In the genomic region with DNA sequence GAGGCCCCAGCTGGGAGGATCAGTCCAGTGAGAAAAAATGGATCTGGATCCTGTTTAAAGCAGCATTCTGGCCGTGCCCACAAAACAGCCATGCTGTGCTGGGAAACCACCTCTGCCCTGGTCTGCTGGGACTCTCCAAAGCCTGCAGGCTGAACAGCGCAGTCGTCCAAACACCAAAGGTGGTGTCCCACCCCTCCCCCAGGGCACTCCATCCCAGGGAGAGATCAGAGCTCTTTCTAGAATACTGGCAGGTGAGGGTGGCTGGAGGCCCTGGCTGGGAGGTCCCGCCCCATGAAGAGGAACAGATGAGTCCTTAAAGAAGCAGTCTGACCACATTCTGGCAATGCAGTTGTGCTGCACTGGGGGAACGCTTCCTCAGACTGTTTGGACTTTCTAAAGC, we compare ENCODE assay signal across 20 cellular contexts.
"Had no signal": no experiment of that assay in that cellular context is flagged by ENCODE, and none has a peak within 500 bp of the region (broad histone marks: within the 10 kb centered on the region; RNA-seq: fewer than 3 reads in every experiment).

No MANE protein-coding gene starts in this region.

- ATAC-seq: activated CD4-positive, alpha-beta T cell treated with anti-CD3 and anti-CD28 coated beads for 36 hours; T-cell had no signal

- H3K4me1 Mint-ChIP-seq: activated CD4-positive, alpha-beta memory T cell treated with anti-CD3 and anti-CD28 coated beads, Interleukin-2, amount 10 ng/mL, durations not matched to agents 7 days and 5 days; activated CD4-positive, alpha-beta T cell treated with anti-CD3 and anti-CD28 coated beads for 36 hours; activated naive CD8-positive, alpha-beta T cell treated with anti-CD3 and anti-CD28 coated beads, Interleukin-2, amount 10 ng/mL, durations not matched to agents 7 days and 5 days; T-cell had no signal

- H3K4me1 ChIP-seq: adrenal gland had no signal

- H3K27ac ChIP-seq: adrenal gland, SK-N-MC, VCaP had no signal

- H3K27me3 ChIP-seq: adrenal gland had no signal

- H3K9me3 ChIP-seq: adrenal gland had no signal

- H3K4me3 Mint-ChIP-seq: activated CD4-positive, alpha-beta memory T cell treated with anti-CD3 and anti-CD28 coated beads, Interleukin-2, amount 10 ng/mL, durations not matched to agents 7 days and 5 days; activated CD4-positive, alpha-beta T cell treated with anti-CD3 and anti-CD28 coated beads for 36 hours; activated naive CD8-positive, alpha-beta T cell treated with anti-CD3 and anti-CD28 coated beads, Interleukin-2, amount 10 ng/mL, durations not matched to agents 7 days and 5 days; T-cell had no signal

- H3K27me3 Mint-ChIP-seq: activated CD4-positive, alpha-beta T cell treated with anti-CD3 and anti-CD28 coated beads for 36 hours had no signal

- DNase-seq: activated CD4-positive, alpha-beta memory T cell treated with anti-CD3 and anti-CD28 coated beads, Interleukin-2, amount 10 ng/mL, durations not matched to agents 7 days and 5 days; activated CD4-positive, alpha-beta T cell treated with anti-CD3 and anti-CD28 coated beads for 36 hours; activated CD4-positive, alpha-beta T cell treated with anti-CD3 and anti-CD28 coated beads, Interleukin-2, amount 50 U/mL, for 1 hour; activated naive CD4-positive, alpha-beta T cell treated with anti-CD3 and anti-CD28 coated beads, Interleukin-2, amount 50 U/mL, for 16 hours; activated naive CD8-positive, alpha-beta T cell treated with anti-CD3 and anti-CD28 coated beads, Interleukin-2, amount 10 ng/mL, durations not matched to agents 7 days and 5 days; anterior cingulate cortex; Kasumi-1; NCI-H1092; NCI-H1417; NCI-H2029; NCI-H345; NCI-H510A; NCI-H526 treated with DMSO at 0.1 percent for 48 hours; NCI-H82; T-cell; T-helper 2 cell; T1000 had no signal

- H3K4me3 ChIP-seq: adrenal gland, SK-N-MC had no signal

- H3K36me3 ChIP-seq: adrenal gland had no signal

- H3K27ac Mint-ChIP-seq: activated CD4-positive, alpha-beta memory T cell treated with anti-CD3 and anti-CD28 coated beads, Interleukin-2, amount 10 ng/mL, durations not matched to agents 7 days and 5 days; activated CD4-positive, alpha-beta T cell treated with anti-CD3 and anti-CD28 coated beads for 36 hours; activated naive CD8-positive, alpha-beta T cell treated with anti-CD3 and anti-CD28 coated beads, Interleukin-2, amount 10 ng/mL, durations not matched to agents 7 days and 5 days; T-cell had no signal
